28 cellular contexts compared by ENCODE assay signal in genomic region chr5:10647640-10648039, GRCh38.
"Had no signal": no experiment of that assay in that cellular context is flagged by ENCODE, and none has a peak within 500 bp of the region (broad histone marks: within the 10 kb centered on the region; RNA-seq: fewer than 3 reads in every experiment).

No MANE protein-coding gene starts in this region.

- H3K4me3 ChIP-seq: left lung, lung, mucosa of descending colon, ovary, right atrium auricular region, right lobe of liver, smooth muscle cell, suprapubic skin, thoracic aorta, tibial artery, upper lobe of right lung had no signal

- H3K27ac Mint-ChIP-seq: immature natural killer cell; natural killer cell treated with Interleukin-12 subunit alpha and Interleukin-12 subunit beta and Interleukin-15 and Interleukin-18, amount 100 ng/mL, for 72 hours; progenitor cell of endocrine pancreas; stimulated activated naive B cell treated with anti-CD40 and anti-IgM and Interleukin-4, amounts not matched to agents 10 μg/mL and 1 μg/mL and 100 μg/mL, for 72 hours had no signal

- H3K27ac ChIP-seq: left lung, ovary, right atrium auricular region, right lobe of liver, suprapubic skin, thoracic aorta, tibial artery, upper lobe of right lung had no signal

- H3K36me3 ChIP-seq: left lung, ovary, right atrium auricular region, right lobe of liver, thoracic aorta, upper lobe of right lung had no signal

- FAIRE-seq: islet of Langerhans, kidney, urothelium cell line had no signal

- H3K9me3 ChIP-seq: left lung, mucosa of descending colon, ovary, right atrium auricular region, right lobe of liver, suprapubic skin, thoracic aorta, tibial artery, upper lobe of right lung had no signal

- H3K9me3 Mint-ChIP-seq: immature natural killer cell; naive thymus-derived CD4-positive, alpha-beta T cell; natural killer cell treated with Interleukin-12 subunit alpha and Interleukin-12 subunit beta and Interleukin-15 and Interleukin-18, amount 100 ng/mL, for 72 hours had no signal

- H3K27me3 Mint-ChIP-seq: natural killer cell treated with Interleukin-12 subunit alpha and Interleukin-12 subunit beta and Interleukin-15 and Interleukin-18, amount 100 ng/mL, for 72 hours; progenitor cell of endocrine pancreas; stimulated activated naive B cell treated with anti-CD40 and anti-IgM and Interleukin-4, amounts not matched to agents 10 μg/mL and 1 μg/mL and 100 μg/mL, for 72 hours had no signal

- DNase-seq: hypothalamus; immature natural killer cell; kidney; left colon; midbrain; mucosa of descending colon; naive thymus-derived CD4-positive, alpha-beta T cell; ovary; stimulated activated CD4-positive, alpha-beta T cell treated with anti-CD3 and anti-CD28 coated beads, Interleukin-1b, Interleukin-23, amount 100 ng/mL, for 48 hours; stimulated activated CD4-positive, alpha-beta T cell treated with anti-CD3 and anti-CD28 coated beads, Interleukin-2, amount 100 ng/mL, for 48 hours; stimulated activated CD4-positive, alpha-beta T cell treated with anti-CD3 and anti-CD28 coated beads, Interleukin-4, amount 100 ng/mL, for 4 hours; stimulated activated CD8-positive, alpha-beta memory T cell treated with anti-CD3 and anti-CD28 coated beads, Interleukin-4, amount 100 ng/mL, for 48 hours; stimulated activated naive B cell treated with anti-CD40 and anti-IgM and Interleukin-4, amounts not matched to agents 10 μg/mL and 1 μg/mL and 100 μg/mL, for 72 hours; stimulated activated naive CD8-positive, alpha-beta T cell treated with anti-CD3 and anti-CD28 coated beads, Interleukin-15, Interleukin-2, amounts not matched to agents 100 U/mL and 50 U/mL, for 24 hours; tibial artery; trophoblast cell; upper lobe of right lung had no signal

- ATAC-seq: left colon; left lung; mucosa of descending colon; naive thymus-derived CD4-positive, alpha-beta T cell; natural killer cell treated with Interleukin-12 subunit alpha and Interleukin-12 subunit beta and Interleukin-15 and Interleukin-18, amount 100 ng/mL, for 72 hours; right lobe of liver; stimulated activated naive B cell treated with anti-CD40 and anti-IgM and Interleukin-4, amounts not matched to agents 10 μg/mL and 1 μg/mL and 100 μg/mL, for 72 hours; stimulated activated naive CD8-positive, alpha-beta T cell treated with anti-CD3 and anti-CD28 coated beads, Interleukin-15, Interleukin-2, amounts not matched to agents 100 U/mL and 50 U/mL, for 24 hours; upper lobe of right lung had no signal

- H3K36me3 Mint-ChIP-seq: immature natural killer cell; natural killer cell treated with Interleukin-12 subunit alpha and Interleukin-12 subunit beta and Interleukin-15 and Interleukin-18, amount 100 ng/mL, for 72 hours had no signal

- H3K4me1 ChIP-seq: right lobe of liver, tibial artery, upper lobe of right lung had no signal

- H3K4me3 Mint-ChIP-seq: immature natural killer cell; naive thymus-derived CD4-positive, alpha-beta T cell; natural killer cell treated with Interleukin-12 subunit alpha and Interleukin-12 subunit beta and Interleukin-15 and Interleukin-18, amount 100 ng/mL, for 72 hours; stimulated activated naive B cell treated with anti-CD40 and anti-IgM and Interleukin-4, amounts not matched to agents 10 μg/mL and 1 μg/mL and 100 μg/mL, for 72 hours had no signal
